ENCODE assay signal across 8 cellular contexts in genomic region chr17:82781894-82782274, GRCh38. TPM values are rescaled to one million over a fixed set of nuclear protein-coding genes. Genes with fewer than 3 reads are reported as not detected.
A peak's percentile ranks its signal among the peaks of the same experiment; 100 is the strongest.
DNase-seq lines count a peak whose midpoint lies in the region; ATAC-seq and TF ChIP-seq lines count a peak whose summit lies in the region.

No MANE protein-coding gene starts in this region.

- no peaks in the 10 kb centered on the region for H4K20me1 ChIP-seq in OCI-LY1 (ENCODE audit: insufficient read depth, low read length)

- no peaks in the 10 kb centered on the region for H3K27me3 ChIP-seq in OCI-LY1 (ENCODE audit: insufficient read depth, low read length)

- H3K9me3 ChIP-seq in OCI-LY1 (ENCODE audit: low read length) = no peaks in the 10 kb centered on the region

- H3K4me3 ChIP-seq in OCI-LY1 (ENCODE audit: low read depth, low read length, poor library complexity, severe bottlenecking) (no peak overlapping the region), epithelial cell of esophagus (ENCODE audit: low read length) (no peak overlapping the region)

- H3K9me2 ChIP-seq in OCI-LY1 (ENCODE audit: low read depth, low read length) = no peaks in the 10 kb centered on the region

- H3K4me1 ChIP-seq in OCI-LY1 (ENCODE audit: insufficient read depth, low read length, severe bottlenecking) = peaks cover 4% of the 10 kb centered on the region

- H3K79me2 ChIP-seq in OCI-LY1 (ENCODE audit: insufficient read depth, low read length) = no peaks in the 10 kb centered on the region

- ATAC-seq in HG02852 (IDR thresholded peaks at IDR 0.05; ENCODE audit: unreplicated experiment) = no peak

- no peak overlapping the region for H2AFZ ChIP-seq in OCI-LY1 (ENCODE audit: low read length)

- no peak overlapping the region for H3K9ac ChIP-seq in OCI-LY1 (ENCODE audit: low read length)

- peaks cover 19% of the 10 kb centered on the region; the same call in 1 of the 2 replicates for H3K36me3 ChIP-seq in OCI-LY1 (ENCODE audit: insufficient read depth, low read length)

- H3F3A ChIP-seq in OCI-LY1 (ENCODE audit: insufficient read depth, low read length) = no peaks in the 10 kb centered on the region

- H3K4me2 ChIP-seq in OCI-LY1 (ENCODE audit: low read length) = no peak overlapping the region

- H3K27ac ChIP-seq in OCI-LY1 (ENCODE audit: low read depth, low read length, poor library complexity, severe bottlenecking) = peak overlapping the region; percentile 28

- TF ChIP-seq CTCF in OCI-LY1 (IDR thresholded peaks at IDR 0.05; ENCODE audit: low read length) (peak; percentile 98), epithelial cell of esophagus (IDR thresholded peaks at IDR 0.05; ENCODE audit: insufficient read depth, low read depth, low read length, missing control alignments) (peak; percentile 99)

- DNase-seq in ELR (ENCODE audit: low read depth) (peak; percentile 76), HS-27A (ENCODE audit: low read depth) (peak; percentile 23), epithelial cell of esophagus (ENCODE audit: low read depth) (peak; percentile 83), mucosa of gallbladder (ENCODE audit: low spot score) (peak; percentile 85)
- peak; percentile 87 for DNase-seq in activated CD8-positive, alpha-beta memory T cell treated with anti-CD3 and anti-CD28 coated beads, Interleukin-2, amount 50 U/mL, for 4 hours
- DNase-seq in stimulated activated CD8-positive, alpha-beta memory T cell treated with anti-CD3 and anti-CD28 coated beads, Interleukin-4, amount 100 ng/mL, for 4 hours (ENCODE audit: low read depth in 2 of 2, low spot score in 1 of 2) = peak; percentile 63 to 74

RNA-seq across cellular contexts. Expression of gene TBCD, which starts 30.0 kb away (rescaled TPM):
- 96.5 TPM for total RNA-seq in mucosa of gallbladder

RNA-seq across cellular contexts. Expression of gene FN3K, which starts 46.5 kb away (rescaled TPM):
- total RNA-seq in mucosa of gallbladder = 46.8 TPM

RNA-seq across cellular contexts. Expression of gene ZNF750, which starts 57.9 kb away (rescaled TPM):
- total RNA-seq in mucosa of gallbladder = not detected

Comparison
In these comparisons a context has a peak if more than half of its experiments do, and no peak if none do; other contexts are left out.
1. DNase-seq: peak in every context shown above with its lines; median percentile 87 in activated CD8-positive, alpha-beta memory T cell treated with anti-CD3 and anti-CD28 coated beads, Interleukin-2, amount 50 U/mL, for 4 hours; 85 in mucosa of gallbladder; 83 in epithelial cell of esophagus; 76 in ELR; 68 in stimulated activated CD8-positive, alpha-beta memory T cell treated with anti-CD3 and anti-CD28 coated beads, Interleukin-4, amount 100 ng/mL, for 4 hours; 23 in HS-27A.